In the genomic region with DNA sequence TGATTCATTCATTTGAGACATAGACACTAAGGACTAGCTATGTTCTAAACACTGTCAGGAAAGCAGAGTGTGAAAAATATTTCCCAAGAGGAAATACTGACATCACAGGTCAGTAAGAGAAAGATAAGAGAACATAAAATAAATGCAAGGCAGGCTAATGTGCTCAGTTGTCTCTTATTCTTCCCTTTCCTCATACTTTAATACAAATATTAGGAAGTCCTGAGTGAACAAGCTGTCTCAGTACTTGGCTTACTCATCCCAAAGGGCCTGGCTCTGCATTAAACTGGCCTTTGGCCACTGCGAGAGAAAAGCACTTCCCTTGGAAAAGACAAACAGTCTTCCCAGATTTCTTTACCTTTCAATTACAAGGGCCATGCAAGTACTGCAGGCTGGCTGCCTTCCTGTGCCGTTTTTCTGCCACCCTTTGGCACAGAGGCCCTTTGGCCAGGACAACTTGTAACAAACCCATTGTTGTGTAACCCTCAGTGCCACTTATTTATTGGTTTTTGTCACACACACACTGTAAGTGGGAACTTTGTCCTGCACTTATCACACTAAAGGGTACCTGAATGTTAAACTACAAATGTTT, we compare ENCODE assay signal across 12 cellular contexts. TPM values are rescaled to one million over a fixed set of nuclear protein-coding genes. Genes with fewer than 3 reads are reported as not detected.
DNase-seq lines count a peak whose midpoint lies in the region; ATAC-seq and TF ChIP-seq lines count a peak whose summit lies in the region.
"Had no signal": no experiment of that assay in that cellular context is flagged by ENCODE, and none has a peak within 500 bp of the region (broad histone marks: within the 10 kb centered on the region; RNA-seq: fewer than 3 reads in every experiment).

No MANE protein-coding gene starts in this region.

- DNase-seq in mammary epithelial cell (peak; percentile 23), hepatic stellate cell (ENCODE audit: low spot score) (peak; percentile 23), SK-N-DZ (ENCODE audit: low spot score) (no peak)
- DNase-seq in stimulated activated effector memory CD8-positive, alpha-beta T cell treated with anti-CD3 and anti-CD28 coated beads, Interleukin-12 subunit alpha, Interleukin-12 subunit beta, amount 100 ng/mL, for 72 hours (ENCODE audit: low spot score in 2 of 2), result no peak
- DNase-seq in activated T-cell treated with anti-CD3 and anti-CD28 coated beads, Interleukin-2, amount 50 U/mL, for 1 hour, result no peak
- DNase-seq: activated B cell treated with CpG ODN at 0.5 μM for 24 hours; NCI-H2227 treated with DMSO at 0.1 percent for 48 hours; stimulated activated CD4-positive, alpha-beta T cell treated with anti-CD3 and anti-CD28 coated beads, Interleukin-4, amount 100 ng/mL, for 1 hour had no signal

- dilution Hi-C loops in mammary epithelial cell (cut with HindIII; ENCODE audit: low sequenced_read_pairs), result no loop called here

- TF ChIP-seq CTCF in HEK293 (tag by site-specific recombination; IDR thresholded peaks at IDR 0.05) (no peak), mammary epithelial cell (conservative IDR thresholded peaks at IDR 0.05 in 1 of 2, IDR thresholded peaks at IDR 0.05 in 1 of 2; ENCODE audit: extremely low read depth in 1 of 2, insufficient read depth in 1 of 2, low read depth in 1 of 2, low read length in 2 of 2) (no peak)

- POLR2A ChIA-PET in HEK293 (lab: Yijun Ruan, JAX), result interaction anchor here (0.6 to 1.0 kb wide), 2 partner anchors 55 to 230 kb away, joined by 3 to 6 read pairs; no protein-coding TSS in a partner anchor

- H3K79me2 ChIP-seq in mammary epithelial cell (ENCODE audit: insufficient read depth, low read length), result peaks cover 32% of the 10 kb centered on the region

- H3K27ac ChIP-seq in HEK293 (ENCODE audit: extremely low read depth, low read depth, low read length) (peak overlapping the region; percentile 48), mammary epithelial cell (ENCODE audit: insufficient read depth, low read depth, low read length) (no peak overlapping the region)

- H3K4me2 ChIP-seq in mammary epithelial cell (ENCODE audit: insufficient read depth, low read depth, low read length), result no peak overlapping the region

- H3K4me3 ChIP-seq in HEK293 (ENCODE audit: low read depth, low read length), result no peak overlapping the region
- H3K4me3 ChIP-seq in mammary epithelial cell (replicated peaks in 1 of 3; ENCODE audit: insufficient read depth in 1 of 3, low read depth in 2 of 3, low read length in 3 of 3), result no peak overlapping the region

- H3K36me3 ChIP-seq in HEK293 (ENCODE audit: control insufficient read depth in 2 of 2, insufficient read depth in 1 of 2, low read length in 2 of 2), result peaks cover 11 to 12% of the 10 kb centered on the region in 2 experiments
- H3K36me3 ChIP-seq in mammary epithelial cell (ENCODE audit: insufficient read depth, low read length), result peaks cover 3% of the 10 kb centered on the region

- WGBS in mammary epithelial cell (ENCODE audit: low coverage, missing lambda C conversion rate), result 0% methylated on average over 2 of the region's 2 CpGs

- no TSS peak for BruUV-seq in mammary epithelial cell (replicated peaks; lab: Mats Ljungman, UMichigan)

- no peaks in the 10 kb centered on the region for H3K27me3 ChIP-seq in mammary epithelial cell (ENCODE audit: insufficient read depth, low read length)

- H3K36me3 Mint-ChIP-seq in stimulated activated effector memory CD8-positive, alpha-beta T cell treated with anti-CD3 and anti-CD28 coated beads, Interleukin-12 subunit alpha, Interleukin-12 subunit beta, amount 100 ng/mL, for 72 hours, result peaks cover 24% of the 10 kb centered on the region

- peaks cover 26% of the 10 kb centered on the region for H3K4me1 ChIP-seq in HEK293 (ENCODE audit: control insufficient read depth, insufficient read depth, low read length)
- H3K4me1 ChIP-seq in mammary epithelial cell (ENCODE audit: insufficient read depth, low read length), result no peaks in the 10 kb centered on the region

- H3K4me3 Mint-ChIP-seq in stimulated activated effector memory CD8-positive, alpha-beta T cell treated with anti-CD3 and anti-CD28 coated beads, Interleukin-12 subunit alpha, Interleukin-12 subunit beta, amount 100 ng/mL, for 72 hours, result no peak overlapping the region
- H3K4me3 Mint-ChIP-seq: activated B cell treated with CpG ODN at 0.5 μM for 24 hours, mesothelial cell of epicardium had no signal

- CTCF ChIA-PET in HEK293 (lab: Yijun Ruan, JAX) (interaction anchor here (1.2 to 3.8 kb wide), 4 partner anchors 29 to 238 kb away, joined by 3 to 24 read pairs (median 6); no protein-coding TSS in a partner anchor), mammary epithelial cell (lab: Charles Lee; ENCODE audit: low non-redundant PET) (no interaction called here)

- H3K9me3 Mint-ChIP-seq in stimulated activated effector memory CD8-positive, alpha-beta T cell treated with anti-CD3 and anti-CD28 coated beads, Interleukin-12 subunit alpha, Interleukin-12 subunit beta, amount 100 ng/mL, for 72 hours, result no peaks in the 10 kb centered on the region
- H3K9me3 Mint-ChIP-seq: activated B cell treated with CpG ODN at 0.5 μM for 24 hours, mesothelial cell of epicardium had no signal

- H4K20me1 ChIP-seq in mammary epithelial cell (ENCODE audit: insufficient read depth, low read length), result no peaks in the 10 kb centered on the region

- no peak overlapping the region for H3K9ac ChIP-seq in mammary epithelial cell (ENCODE audit: insufficient read depth, low read length)

- no peaks in the 10 kb centered on the region for H3K9me3 ChIP-seq in HEK293 (ENCODE audit: control insufficient read depth, insufficient read depth, low read depth, low read length)
- no peaks in the 10 kb centered on the region for H3K9me3 ChIP-seq in mammary epithelial cell (replicated peaks; ENCODE audit: insufficient read depth, low read length)

- H3K4me1 Mint-ChIP-seq in stimulated activated effector memory CD8-positive, alpha-beta T cell treated with anti-CD3 and anti-CD28 coated beads, Interleukin-12 subunit alpha, Interleukin-12 subunit beta, amount 100 ng/mL, for 72 hours, result peaks cover 7% of the 10 kb centered on the region
- H3K4me1 Mint-ChIP-seq: mesothelial cell of epicardium had no signal

- intact Hi-C loops in mammary epithelial cell (cut with micrococcal nuclease), result no loop called here

- peak overlapping the region; percentile 30 for H3K27ac Mint-ChIP-seq in stimulated activated effector memory CD8-positive, alpha-beta T cell treated with anti-CD3 and anti-CD28 coated beads, Interleukin-12 subunit alpha, Interleukin-12 subunit beta, amount 100 ng/mL, for 72 hours
- H3K27ac Mint-ChIP-seq: activated B cell treated with CpG ODN at 0.5 μM for 24 hours, mesothelial cell of epicardium had no signal

- no peak for ATAC-seq in stimulated activated effector memory CD8-positive, alpha-beta T cell treated with anti-CD3 and anti-CD28 coated beads, Interleukin-12 subunit alpha, Interleukin-12 subunit beta, amount 100 ng/mL, for 72 hours
- ATAC-seq in HG03469 (IDR thresholded peaks at IDR 0.05; ENCODE audit: unreplicated experiment) (no peak), HG02870 (IDR thresholded peaks at IDR 0.05; ENCODE audit: unreplicated experiment) (no peak)

- no peak overlapping the region for H2AFZ ChIP-seq in mammary epithelial cell (ENCODE audit: low read depth, low read length)

- in situ Hi-C loops in mammary epithelial cell (cut with MboI; ENCODE audit: low sequenced_read_pairs in 2 of 2), result no loop called here

TF ChIP-seq in HEK293, 187 proteins besides CTCF, POLR2A, EP300 and RAD21 (continues in another document):
- TF ChIP-seq ZBTB1 (tag by site-specific recombination; IDR thresholded peaks at IDR 0.05), result no peak
- TF ChIP-seq PRDM4 (tag by site-specific recombination; IDR thresholded peaks at IDR 0.05), result no peak
- no peak for TF ChIP-seq TRIM28 (IDR thresholded peaks at IDR 0.05; ENCODE audit: borderline replicate concordance, low read length)
- TF ChIP-seq ZNF629 (tag by site-specific recombination; IDR thresholded peaks at IDR 0.05), result peak; percentile 35; the same call in 1 of the 2 replicates

RNA-seq across cellular contexts. Expression of gene EDC3, which starts 31.7 kb away (rescaled TPM):
- total RNA-seq in mammary epithelial cell, result 10 to 100 TPM; 10.2 to 37.0 TPM
- polyA plus RNA-seq in mammary epithelial cell, result 27.3 TPM
- polyA minus RNA-seq in mammary epithelial cell, result 31.1 TPM
- 11.0 and 12.3 TPM in 2 replicates for polyA plus RNA-seq in SK-N-DZ (2014; cell fraction: cytosol; rRNA removed)
- polyA plus RNA-seq in SK-N-DZ (2014; cell fraction: nucleus; rRNA removed), result 17.5 and 29.6 TPM in 2 replicates

RNA-seq across cellular contexts. Expression of gene CLK3, which starts 48.5 kb away (rescaled TPM):
- total RNA-seq in mammary epithelial cell, result 10 to 100 TPM; 52.7 to 58.7 TPM
- polyA plus RNA-seq in mammary epithelial cell, result 66.0 TPM
- polyA minus RNA-seq in mammary epithelial cell, result 155 TPM
- 62.6 and 81.3 TPM in 2 replicates for polyA plus RNA-seq in SK-N-DZ (2014; cell fraction: cytosol; rRNA removed)
- 248 and 299 TPM in 2 replicates for polyA plus RNA-seq in SK-N-DZ (2014; cell fraction: nucleus; rRNA removed)

Comparison
In these comparisons a context has a peak if more than half of its experiments do, and no peak if none do; other contexts are left out.
1. DNase-seq: peak in mammary epithelial cell (single experiment) and hepatic stellate cell (single experiment); none in stimulated activated effector memory CD8-positive, alpha-beta T cell treated with anti-CD3 and anti-CD28 coated beads, Interleukin-12 subunit alpha, Interleukin-12 subunit beta, amount 100 ng/mL, for 72 hours (0 of 2), activated T-cell treated with anti-CD3 and anti-CD28 coated beads, Interleukin-2, amount 50 U/mL, for 1 hour (single experiment) and SK-N-DZ (single experiment).